In the genomic region with DNA sequence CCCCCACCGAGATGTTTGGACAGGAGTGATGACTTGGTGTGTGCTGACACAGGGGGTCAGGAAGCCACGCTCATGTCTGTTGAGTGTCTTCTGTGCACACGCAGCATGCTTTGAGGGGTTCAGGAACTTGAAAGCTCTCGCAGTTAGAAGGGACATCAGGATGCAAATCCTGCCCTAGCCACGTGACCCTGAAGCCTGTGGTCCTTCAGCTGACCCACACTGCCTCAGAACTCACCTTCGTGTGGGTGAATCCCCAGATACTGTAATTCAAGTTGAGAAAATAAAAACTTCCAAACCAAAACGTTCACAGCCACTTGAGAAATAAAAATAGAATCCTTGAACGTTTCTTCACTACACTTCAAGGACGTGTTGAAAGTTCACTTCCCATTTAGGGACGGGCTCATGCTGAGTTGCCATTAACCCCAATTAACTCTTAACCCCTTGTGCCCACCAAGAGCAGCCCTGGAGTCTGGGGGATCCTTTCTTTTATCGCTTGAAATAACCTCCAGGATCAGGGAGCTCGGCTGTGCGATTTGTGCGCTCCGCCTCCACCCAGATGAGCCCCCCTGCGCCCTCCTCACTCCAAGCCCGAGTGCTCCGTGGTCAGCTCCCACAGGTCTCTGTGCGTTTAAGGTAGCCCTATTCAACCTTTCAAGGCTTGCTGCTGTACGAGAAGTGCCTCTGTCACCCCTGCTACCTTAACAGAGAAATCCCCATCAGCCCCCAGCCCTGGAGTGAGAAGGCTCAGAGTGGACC, we compare ENCODE assay signal across 15 cellular contexts. TPM values are rescaled to one million over a fixed set of nuclear protein-coding genes. Genes with fewer than 3 reads are reported as not detected.
DNase-seq lines count a peak whose midpoint lies in the region; ATAC-seq and TF ChIP-seq lines count a peak whose summit lies in the region.
"Had no signal": no experiment of that assay in that cellular context is flagged by ENCODE, and none has a peak within 500 bp of the region (broad histone marks: within the 10 kb centered on the region; RNA-seq: fewer than 3 reads in every experiment).

No MANE protein-coding gene starts in this region.

- H3K27ac Mint-ChIP-seq in brain, result peak overlapping the region in 4 of 5 experiments; percentile 50 to 77 (median 55)
- H3K27ac Mint-ChIP-seq: activated naive CD8-positive, alpha-beta T cell treated with anti-CD3 and anti-CD28 coated beads, Interleukin-2, amount 10 ng/mL, durations not matched to agents 7 days and 5 days had no signal

- TF ChIP-seq CTCF in NB4 (IDR thresholded peaks at IDR 0.05; ENCODE audit: low read depth, low read length), result no peak
- no peak for TF ChIP-seq CTCF in brain (conservative IDR thresholded peaks at IDR 0.05)

- peak overlapping the region; percentile 27 for H3K27ac ChIP-seq in temporal lobe (ENCODE audit: low read depth, low read length)

- peaks cover 24% of the 10 kb centered on the region for H3K36me3 Mint-ChIP-seq in brain

- H3K9me3 Mint-ChIP-seq in brain, result peaks cover 0 to 2% (median 0%) of the 10 kb centered on the region in 5 experiments
- H3K9me3 Mint-ChIP-seq: activated naive CD8-positive, alpha-beta T cell treated with anti-CD3 and anti-CD28 coated beads, Interleukin-2, amount 10 ng/mL, durations not matched to agents 7 days and 5 days had no signal

- peak overlapping the region in 3 of 5 experiments; percentile 53 to 72 (median 67) for H3K4me3 Mint-ChIP-seq in brain
- H3K4me3 Mint-ChIP-seq: activated naive CD8-positive, alpha-beta T cell treated with anti-CD3 and anti-CD28 coated beads, Interleukin-2, amount 10 ng/mL, durations not matched to agents 7 days and 5 days had no signal

- ATAC-seq in HG03095 (IDR thresholded peaks at IDR 0.05; ENCODE audit: unreplicated experiment), result no peak
- no peak for ATAC-seq in sciatic nerve
- ATAC-seq: PC-3 had no signal

- DNase-seq in NB4 (ENCODE audit: low read depth), result peak; percentile 34
- peak; percentile 31 for DNase-seq in iPS-NIHi7 (ENCODE audit: extremely low spot score)
- no peak for DNase-seq in sciatic nerve (ENCODE audit: low spot score)
- DNase-seq in COR-L47 (lab: John Stamatoyannopoulos, UW), result no peak
- DNase-seq: activated CD4-positive, alpha-beta T cell treated with anti-CD3 and anti-CD28 coated beads, Interleukin-2, amount 50 U/mL, for 4 hours; activated naive CD8-positive, alpha-beta T cell treated with anti-CD3 and anti-CD28 coated beads, Interleukin-2, amount 10 ng/mL, durations not matched to agents 7 days and 5 days; GF-D8; mesendoderm; NCI-H1436; NCI-H510A treated with DMSO at 0.1 percent for 48 hours; PC-3; SK-N-SH had no signal

- no peaks in the 10 kb centered on the region for H3K27me3 Mint-ChIP-seq in brain
- H3K27me3 Mint-ChIP-seq: activated naive CD8-positive, alpha-beta T cell treated with anti-CD3 and anti-CD28 coated beads, Interleukin-2, amount 10 ng/mL, durations not matched to agents 7 days and 5 days had no signal

- no peak overlapping the region for H3K4me3 ChIP-seq in NB4 (ENCODE audit: low read depth, low read length)

- no peak for TF ChIP-seq POLR2A in NB4 (IDR thresholded peaks at IDR 0.05; ENCODE audit: extremely low read depth, insufficient read length)

- intact Hi-C loops in sciatic nerve (cut with DNase I), result no loop called here

- peaks cover 59% of the 10 kb centered on the region for H3K4me1 Mint-ChIP-seq in brain

RNA-seq across cellular contexts. Expression of a gene that starts 36.1 kb away (rescaled TPM):
- 24.8 TPM for polyA plus RNA-seq in brain (ENCODE audit: insufficient read depth, low read depth, low replicate concordance)
- total RNA-seq in temporal lobe (12.5 TPM), sciatic nerve (50.3 TPM)

RNA-seq across cellular contexts. Expression of a gene that starts 47.4 kb away (rescaled TPM):
- polyA plus RNA-seq in brain (ENCODE audit: insufficient read depth, low read depth, low replicate concordance), result 10.0 TPM
- 0.98 TPM for total RNA-seq in temporal lobe
- total RNA-seq in sciatic nerve, result 0.98 TPM

Comparison
In these comparisons a context has a peak if more than half of its experiments do, and no peak if none do; other contexts are left out.
1. DNase-seq: peak in NB4 (single experiment) and iPS-NIHi7 (single experiment); none in sciatic nerve (single experiment) and COR-L47 (single experiment).